In genomic region chr2:197813093-197813787, GRCh38 we compare ENCODE assay signal across 8 cellular contexts. TPM values are rescaled to one million over a fixed set of nuclear protein-coding genes. Genes with fewer than 3 reads are reported as not detected.
DNase-seq lines count a peak whose midpoint lies in the region; ATAC-seq, FAIRE-seq and TF ChIP-seq lines count a peak whose summit lies in the region.
"Had no signal": no experiment of that assay in that cellular context is flagged by ENCODE, and none has a peak within 500 bp of the region (broad histone marks: within the 10 kb centered on the region; RNA-seq: fewer than 3 reads in every experiment).

No MANE protein-coding gene starts in this region.

- no peak overlapping the region for H3K4me3 ChIP-seq in gastroesophageal sphincter
- no peak overlapping the region for H3K4me3 ChIP-seq in upper lobe of right lung

- 51 to 53% methylated on average over 3 of the region's 3 CpGs for WGBS in gastroesophageal sphincter (ENCODE audit: low coverage in 1 of 2), 2 donors

- no peak for TF ChIP-seq EP300 in gastroesophageal sphincter (IDR thresholded peaks at IDR 0.05)

- FAIRE-seq in G401.6 (lab: Jason Lieb, UNC) = peak; percentile 92

- H3K9me3 ChIP-seq in gastroesophageal sphincter = no peaks in the 10 kb centered on the region
- no peaks in the 10 kb centered on the region for H3K9me3 ChIP-seq in upper lobe of right lung

- intact Hi-C loops in upper lobe of right lung (cut with DNase I) = no loop called here

- ATAC-seq in HG02678 (IDR thresholded peaks at IDR 0.05; ENCODE audit: unreplicated experiment) (peak; percentile 65), gastroesophageal sphincter (peak; percentile 48), upper lobe of right lung (peak; percentile 80), GM19324 (IDR thresholded peaks at IDR 0.05; ENCODE audit: low FRiP score, unreplicated experiment) (no peak), GM18502 (IDR thresholded peaks at IDR 0.05; ENCODE audit: poor library complexity, unreplicated experiment) (no peak)

- H3K27me3 ChIP-seq in gastroesophageal sphincter (no peaks in the 10 kb centered on the region), upper lobe of right lung (no peaks in the 10 kb centered on the region)

- H3K27ac ChIP-seq in gastroesophageal sphincter (no peak overlapping the region), upper lobe of right lung (no peak overlapping the region)

- no peaks in the 10 kb centered on the region for H3K36me3 ChIP-seq in gastroesophageal sphincter
- no peaks in the 10 kb centered on the region for H3K36me3 ChIP-seq in upper lobe of right lung

- peak; percentile 17 for DNase-seq in SHP77 treated with DMSO at 0.1 percent for 48 hours (lab: John Stamatoyannopoulos, UW)
- DNase-seq in upper lobe of right lung = no peak
- DNase-seq: T-cell had no signal

- peak in 1 of 4 experiments; percentile 46 for TF ChIP-seq CTCF in gastroesophageal sphincter (IDR thresholded peaks at IDR 0.05)
- TF ChIP-seq CTCF in upper lobe of right lung (IDR thresholded peaks at IDR 0.05) = peak; percentile 61

- TF ChIP-seq POLR2A in gastroesophageal sphincter (IDR thresholded peaks at IDR 0.05) = no peak

- H3K4me1 ChIP-seq in gastroesophageal sphincter (peaks cover 0 to 21% (median 5%) of the 10 kb centered on the region in 3 donors), upper lobe of right lung (no peaks in the 10 kb centered on the region)

RNA-seq across cellular contexts. Expression of gene PLCL1, which starts 8.8 kb away (rescaled TPM):
- total RNA-seq in gastroesophageal sphincter (10 to 100 TPM; 23.4 to 89.2 (median 47.4) TPM), upper lobe of right lung (7.7 TPM)

RNA-seq across cellular contexts. Expression of gene BOLL, which starts 28.1 kb away (rescaled TPM):
- total RNA-seq in gastroesophageal sphincter = under 1 TPM in 1 of 4 donors, not detected in 3; 0.19 TPM
- total RNA-seq in upper lobe of right lung = not detected
- total RNA-seq: T-cell had no signal

Comparison
In these comparisons a context has a peak if more than half of its experiments do, and no peak if none do; other contexts are left out.
1. ATAC-seq: peak in HG02678 (single experiment), gastroesophageal sphincter (single experiment) and upper lobe of right lung (single experiment); none in GM19324 (single experiment) and GM18502 (single experiment).